In genomic region chr3:136463170-136463569, GRCh38 we compare ENCODE assay signal across 36 cellular contexts.
"Had no signal": no experiment of that assay in that cellular context is flagged by ENCODE, and none has a peak within 500 bp of the region (broad histone marks: within the 10 kb centered on the region; RNA-seq: fewer than 3 reads in every experiment).

No MANE protein-coding gene starts in this region.

- H3K9me3 ChIP-seq: adrenal gland, body of pancreas had no signal

- DNase-seq: activated B cell treated with CpG ODN at 0.5 μM for 24 hours; activated CD4-positive, alpha-beta memory T cell treated with anti-CD3 and anti-CD28 coated beads for 36 hours; activated CD4-positive, alpha-beta T cell treated with anti-CD3 and anti-CD28 coated beads for 4 hours; activated CD4-positive, alpha-beta T cell treated with anti-CD3 and anti-CD28 coated beads, Interleukin-2, amount 10 ng/mL, durations not matched to agents 24 days and 14 days; activated CD4-positive, alpha-beta T cell treated with anti-CD3 and anti-CD28 coated beads, Interleukin-2, amount 50 U/mL, for 1 hour; activated CD4-positive, alpha-beta T cell treated with anti-CD3 and anti-CD28 coated beads, Interleukin-2, amount 50 U/mL, for 4 hours; activated CD4-positive, CD25-positive, alpha-beta regulatory T cell treated with anti-CD3 and anti-CD28 coated beads, Interleukin-2, amount 50 U/mL, for 72 hours; activated CD8-positive, alpha-beta memory T cell treated with anti-CD3 and anti-CD28 coated beads, Interleukin-2, amount 50 U/mL, for 4 hours; activated effector memory CD4-positive, alpha-beta T cell treated with anti-CD3 and anti-CD28 coated beads, Interleukin-2, amount 50 U/mL, for 16 hours; activated gamma-delta T cell treated with Interleukin-2 at 50 U/mL for 16 hours; activated naive CD4-positive, alpha-beta T cell; activated naive CD4-positive, alpha-beta T cell treated with anti-CD3 and anti-CD28 coated beads for 36 hours; activated naive CD4-positive, alpha-beta T cell treated with anti-CD3 and anti-CD28 coated beads, Interleukin-2, amount 50 U/mL, for 16 hours; activated naive CD8-positive, alpha-beta T cell treated with anti-CD3 and anti-CD28 coated beads for 36 hours; activated T-cell treated with anti-CD3 and anti-CD28 coated beads for 4 hours; activated T-cell treated with anti-CD3 and anti-CD28 coated beads, Interleukin-2, amount 50 U/mL, for 1 hour; activated T-cell treated with anti-CD3 and anti-CD28 coated beads, Interleukin-2, amount 50 U/mL, for 4 hours; activated T-cell treated with anti-CD3 and anti-CD28 coated beads, Interleukin-2, amount 50 U/mL, for 72 hours; adrenal gland; amygdala; aorta; body of pancreas; brain microvascular endothelial cell; central memory CD4-positive, alpha-beta T cell; T-helper 1 cell; T-helper 2 cell; T-helper 9 cell had no signal

- H3K4me1 Mint-ChIP-seq: activated B cell treated with CpG ODN at 0.5 μM for 24 hours; activated CD4-positive, alpha-beta T cell treated with anti-CD3 and anti-CD28 coated beads, Interleukin-2, amount 10 ng/mL, durations not matched to agents 24 days and 14 days had no signal

- H3K27me3 Mint-ChIP-seq: activated B cell treated with CpG ODN at 0.5 μM for 24 hours; activated CD4-positive, alpha-beta memory T cell treated with anti-CD3 and anti-CD28 coated beads for 36 hours; activated CD4-positive, alpha-beta T cell treated with anti-CD3 and anti-CD28 coated beads, Interleukin-2, amount 10 ng/mL, durations not matched to agents 24 days and 14 days; activated naive CD8-positive, alpha-beta T cell treated with anti-CD3 and anti-CD28 coated beads for 36 hours; activated T-helper 17 cell treated with anti-CD3 and anti-CD28 coated beads, Interleukin-2, amount 50 U/mL, for 72 hours had no signal

- H3K4me3 ChIP-seq: adrenal gland, body of pancreas, breast epithelium had no signal

- ATAC-seq: activated naive CD4-positive, alpha-beta T cell treated with anti-CD3 and anti-CD28 coated beads, Interleukin-2, amount 50 U/mL, for 72 hours; activated T-cell treated with anti-CD3 and anti-CD28 coated beads, Interleukin-2, amount 50 U/mL, for 4 hours; activated T-cell treated with anti-CD3 and anti-CD28 coated beads, Interleukin-2, amount 50 U/mL, for 72 hours; activated T-helper 17 cell treated with anti-CD3 and anti-CD28 coated beads, Interleukin-2, amount 50 U/mL, for 72 hours; body of pancreas had no signal

- H3K27me3 ChIP-seq: adrenal gland, body of pancreas, brain microvascular endothelial cell, breast epithelium had no signal

- H3K27ac ChIP-seq: adrenal gland, body of pancreas, brain microvascular endothelial cell, breast epithelium, VCaP had no signal

- H3K4me3 Mint-ChIP-seq: activated B cell treated with CpG ODN at 0.5 μM for 24 hours; activated CD4-positive, alpha-beta memory T cell treated with anti-CD3 and anti-CD28 coated beads for 36 hours; activated CD4-positive, alpha-beta T cell treated with anti-CD3 and anti-CD28 coated beads, Interleukin-2, amount 10 ng/mL, durations not matched to agents 24 days and 14 days; activated naive CD4-positive, alpha-beta T cell treated with anti-CD3 and anti-CD28 coated beads for 36 hours; activated naive CD8-positive, alpha-beta T cell treated with anti-CD3 and anti-CD28 coated beads for 36 hours; activated T-cell treated with anti-CD3 and anti-CD28 coated beads, Interleukin-2, amount 50 U/mL, for 4 hours; activated T-cell treated with anti-CD3 and anti-CD28 coated beads, Interleukin-2, amount 50 U/mL, for 72 hours; activated T-helper 1 cell treated with anti-CD3 and anti-CD28 coated beads, Interleukin-12 subunit alpha, Interleukin-12 subunit beta, Interleukin-2, Interleukin-4 antibody, amounts not matched to agents 30 ng/mL and 10 ng/mL and 1 ng/mL, durations not matched to agents 14 hours and 24 hours and 36 hours; activated T-helper 17 cell treated with anti-CD3 and anti-CD28 coated beads, Interleukin-2, amount 50 U/mL, for 72 hours; T-helper 1 cell treated with Interleukin-12 subunit alpha and Interleukin-12 subunit beta and Interleukin-4 antibody, amounts not matched to agents 30 μg/mL and 1 μg/mL, for 36 hours; T-helper 2 cell treated with Interferon-gamma antibody and Interleukin-4, amounts not matched to agents 5 μg/mL and 100 μg/mL, for 36 hours had no signal

- H3K36me3 ChIP-seq: adrenal gland, brain microvascular endothelial cell had no signal

- H3K27ac Mint-ChIP-seq: activated B cell treated with CpG ODN at 0.5 μM for 24 hours; activated CD4-positive, alpha-beta memory T cell treated with anti-CD3 and anti-CD28 coated beads for 36 hours; activated CD4-positive, alpha-beta T cell treated with anti-CD3 and anti-CD28 coated beads, Interleukin-2, amount 10 ng/mL, durations not matched to agents 24 days and 14 days; activated naive CD4-positive, alpha-beta T cell treated with anti-CD3 and anti-CD28 coated beads for 36 hours; activated naive CD4-positive, alpha-beta T cell treated with anti-CD3 and anti-CD28 coated beads, Interleukin-2, amount 50 U/mL, for 72 hours; activated naive CD8-positive, alpha-beta T cell treated with anti-CD3 and anti-CD28 coated beads for 36 hours; activated T-cell treated with anti-CD3 and anti-CD28 coated beads, Interleukin-2, amount 50 U/mL, for 72 hours; activated T-helper 1 cell treated with anti-CD3 and anti-CD28 coated beads, Interleukin-12 subunit alpha, Interleukin-12 subunit beta, Interleukin-2, Interleukin-4 antibody, amounts not matched to agents 30 ng/mL and 10 ng/mL and 1 ng/mL, durations not matched to agents 14 hours and 24 hours and 36 hours; activated T-helper 17 cell treated with anti-CD3 and anti-CD28 coated beads, Interleukin-2, amount 50 U/mL, for 72 hours; T-helper 1 cell treated with Interleukin-12 subunit alpha and Interleukin-12 subunit beta and Interleukin-4 antibody, amounts not matched to agents 30 μg/mL and 1 μg/mL, for 36 hours; T-helper 2 cell treated with Interferon-gamma antibody and Interleukin-4, amounts not matched to agents 5 μg/mL and 100 μg/mL, for 36 hours had no signal

- H3K4me1 ChIP-seq: body of pancreas, breast epithelium had no signal

- FAIRE-seq: astrocyte, TTC549 had no signal
